16 cellular contexts compared by ENCODE assay signal in genomic region chr7:6252310-6252709, GRCh38. TPM values are rescaled to one million over a fixed set of nuclear protein-coding genes. Genes with fewer than 3 reads are reported as not detected.
A peak's percentile ranks its signal among the peaks of the same experiment; 100 is the strongest.
DNase-seq lines count a peak whose midpoint lies in the region; ATAC-seq and TF ChIP-seq lines count a peak whose summit lies in the region.
"Had no signal": no experiment of that assay in that cellular context is flagged by ENCODE, and none has a peak within 500 bp of the region (broad histone marks: within the 10 kb centered on the region; RNA-seq: fewer than 3 reads in every experiment).

No MANE protein-coding gene starts in this region.

- H3K9me2 ChIP-seq in hepatocyte (replicated peaks; ENCODE audit: insufficient read depth) = no peaks in the 10 kb centered on the region

- intact Hi-C loops in ascending aorta (cut with DNase I) = no loop called here

- H4K20me1 ChIP-seq in hepatocyte (ENCODE audit: insufficient read depth, poor library complexity, severe bottlenecking) = peaks cover 5% of the 10 kb centered on the region

- H2AFZ ChIP-seq in hepatocyte = no peak overlapping the region

- peak overlapping the region; percentile 15 for H3K4me2 ChIP-seq in hepatocyte
- H3K4me2 ChIP-seq: KMS-11 had no signal

- peaks cover 73% of the 10 kb centered on the region for H3K79me2 ChIP-seq in hepatocyte

- DNase-seq in HT1080 (ENCODE audit: low read depth) = peak; percentile 83
- no peak for DNase-seq in ascending aorta (ENCODE audit: low spot score in 2 of 2)
- no peak for DNase-seq in hepatocyte (ENCODE audit: low spot score)
- no peak for DNase-seq in thoracic aorta (ENCODE audit: low spot score)
- no peak for DNase-seq in NCI-H2171 treated with DMSO at 0.1 percent for 48 hours (lab: John Stamatoyannopoulos, UW)
- DNase-seq in SKM-1 (lab: John Stamatoyannopoulos, UW; ENCODE audit: unreplicated experiment) = no peak
- DNase-seq: activated CD8-positive, alpha-beta memory T cell treated with anti-CD3 and anti-CD28 coated beads for 24 hours; activated naive CD4-positive, alpha-beta T cell treated with anti-CD3 and anti-CD28 coated beads for 36 hours; DMS153; hippocampal formation; mesendoderm; NCI-H2107; retina had no signal

- H3K4me1 ChIP-seq in ascending aorta (peaks cover 28 to 53% of the 10 kb centered on the region in 2 donors), hepatocyte (ENCODE audit: insufficient read depth) (peaks cover 10% of the 10 kb centered on the region), thoracic aorta (ENCODE audit: control insufficient read depth in 1 of 2, low read depth in 2 of 2) (peaks cover 42 to 78% of the 10 kb centered on the region in 2 donors)

- no peaks in the 10 kb centered on the region for H3K9me3 ChIP-seq in ascending aorta
- H3K9me3 ChIP-seq in hepatocyte (ENCODE audit: low read depth) = no peaks in the 10 kb centered on the region
- H3K9me3 ChIP-seq in thoracic aorta = no peaks in the 10 kb centered on the region
- H3K9me3 ChIP-seq: suprapubic skin had no signal

- H3K27me3 ChIP-seq in ascending aorta = no peaks in the 10 kb centered on the region
- H3K27me3 ChIP-seq in hepatocyte = no peaks in the 10 kb centered on the region
- H3K27me3 ChIP-seq in thoracic aorta (replicated peaks; ENCODE audit: insufficient read depth) = no peaks in the 10 kb centered on the region
- H3K27me3 ChIP-seq: suprapubic skin had no signal

- H3K36me3 ChIP-seq in ascending aorta (no peaks in the 10 kb centered on the region), hepatocyte (replicated peaks; ENCODE audit: insufficient read depth, low read depth) (no peaks in the 10 kb centered on the region), thoracic aorta (no peaks in the 10 kb centered on the region)
- H3K36me3 ChIP-seq: suprapubic skin had no signal

- TF ChIP-seq CTCF in ascending aorta (IDR thresholded peaks at IDR 0.05) = no peak
- no peak for TF ChIP-seq CTCF in hepatocyte (IDR thresholded peaks at IDR 0.05; ENCODE audit: poor library complexity)
- TF ChIP-seq CTCF in thoracic aorta (IDR thresholded peaks at IDR 0.05) = no peak

- ATAC-seq in thoracic aorta (ENCODE audit: insufficient number of reproducible peaks, low FRiP score, low read depth) (no peak), HG02884 (IDR thresholded peaks at IDR 0.05; ENCODE audit: unreplicated experiment) (no peak)

- 63% methylated on average over 5 of the region's 5 CpGs for WGBS in hepatocyte (ENCODE audit: low lambda C conversion rate, missing lambda C conversion rate)

- H3K4me3 ChIP-seq in ascending aorta (peak overlapping the region in 1 of 2 donors; percentile 16), hepatocyte (no peak overlapping the region), thoracic aorta (peak overlapping the region; percentile 15)
- H3K4me3 ChIP-seq: suprapubic skin had no signal

- H3K27ac ChIP-seq in ascending aorta (peak overlapping the region; percentile 14 to 27), hepatocyte (no peak overlapping the region), thoracic aorta (peak overlapping the region in 1 of 2 donors; percentile 36)
- H3K27ac ChIP-seq: KMS-11, suprapubic skin had no signal

RNA-seq across cellular contexts. Expression of gene CYTH3, which starts 20.1 kb away (rescaled TPM):
- 15.3 and 20.4 TPM in 2 replicates for total RNA-seq in HT1080 (2014; rRNA removed; shearing (Covaris generic))
- polyA plus RNA-seq in HT1080 (2015; cell fraction: cytosol; rRNA removed) = 22.1 and 24.0 TPM in 2 replicates
- 31.5 and 35.5 TPM in 2 replicates for polyA plus RNA-seq in HT1080 (2015; cell fraction: nucleus; rRNA removed)
- 51.8 TPM for total RNA-seq in ascending aorta
- 15.7 and 20.8 TPM in 2 replicates for total RNA-seq in hepatocyte
- 11.9 and 13.2 TPM in 2 replicates for polyA plus RNA-seq in hepatocyte
- 10 to 100 TPM; 83.8 to 89.4 TPM for total RNA-seq in thoracic aorta
